In genomic region chr7:151415375-151416112, GRCh38 we compare ENCODE assay signal across 16 cellular contexts. TPM values are rescaled to one million over a fixed set of nuclear protein-coding genes. Genes with fewer than 3 reads are reported as not detected.
DNase-seq lines count a peak whose midpoint lies in the region; ATAC-seq, FAIRE-seq and TF ChIP-seq lines count a peak whose summit lies in the region.
"Had no signal": no experiment of that assay in that cellular context is flagged by ENCODE, and none has a peak within 500 bp of the region (broad histone marks: within the 10 kb centered on the region; RNA-seq: fewer than 3 reads in every experiment).

No MANE protein-coding gene starts in this region.

- no peak overlapping the region for H2BK5ac ChIP-seq in neuronal stem cell (ENCODE audit: low read length)

- H2AK5ac ChIP-seq in neuronal stem cell (ENCODE audit: low read depth, low read length) = no peak overlapping the region

- no peak overlapping the region for H3K23ac ChIP-seq in neuronal stem cell (ENCODE audit: low read depth, low read length, poor library complexity)

- peak; percentile 10 for DNase-seq in HS-5 (ENCODE audit: low read depth)
- peak; percentile 97 for DNase-seq in NCI-H2107 treated with DMSO at 0.1 percent for 48 hours (lab: John Stamatoyannopoulos, UW; ENCODE audit: unreplicated experiment)
- DNase-seq in bronchial epithelial cell (ENCODE audit: low read depth) = peak; percentile 87
- DNase-seq in natural killer cell treated with Interleukin-12 subunit alpha and Interleukin-12 subunit beta and Interleukin-15 and Interleukin-18, amount 100 ng/mL, for 72 hours (ENCODE audit: low spot score) = no peak
- no peak for DNase-seq in neuronal stem cell (ENCODE audit: low spot score)
- DNase-seq in amygdala (lab: John Stamatoyannopoulos, UW) = no peak
- DNase-seq: activated naive CD8-positive, alpha-beta T cell treated with anti-CD3 and anti-CD28 coated beads, Interleukin-2, amount 10 ng/mL, durations not matched to agents 7 days and 5 days; head of caudate nucleus; left ventricle myocardium superior; stimulated activated CD4-positive, alpha-beta T cell treated with anti-CD3 and anti-CD28 coated beads, Interleukin-4, amount 100 ng/mL, for 1 hour; T1000 had no signal

- H3K14ac ChIP-seq in neuronal stem cell (ENCODE audit: low read length) = no peak overlapping the region

- peaks cover 2% of the 10 kb centered on the region in 2 donors for H3K9me3 ChIP-seq in neuronal stem cell (replicated peaks in 1 of 2; ENCODE audit: control insufficient read depth in 2 of 2, insufficient read depth in 1 of 2, low read depth in 1 of 2, low read length in 2 of 2)

- H4K91ac ChIP-seq in neuronal stem cell (ENCODE audit: low read depth, low read length, poor library complexity) = no peak overlapping the region

- no peak overlapping the region for H2BK15ac ChIP-seq in neuronal stem cell (ENCODE audit: low read length)

- H3K4me1 Mint-ChIP-seq in natural killer cell treated with Interleukin-12 subunit alpha and Interleukin-12 subunit beta and Interleukin-15 and Interleukin-18, amount 100 ng/mL, for 72 hours (ENCODE audit: low read depth in 2 of 2) = peaks cover 7 to 11% of the 10 kb centered on the region in 2 donors

- no peak for FAIRE-seq in bronchial epithelial cell (lab: Jason Lieb, UNC)

- H3K27me3 ChIP-seq in bronchial epithelial cell (ENCODE audit: control insufficient read depth, insufficient read depth, low read length) = peaks cover 18% of the 10 kb centered on the region
- H3K27me3 ChIP-seq in neuronal stem cell (ENCODE audit: control insufficient read depth in 3 of 3, insufficient read depth in 3 of 3, low read depth in 1 of 3, low read length in 3 of 3) = peaks cover 0 to 5% (median 3%) of the 10 kb centered on the region in 3 experiments

- no peak overlapping the region for H3K27ac Mint-ChIP-seq in natural killer cell treated with Interleukin-12 subunit alpha and Interleukin-12 subunit beta and Interleukin-15 and Interleukin-18, amount 100 ng/mL, for 72 hours
- H3K27ac Mint-ChIP-seq: activated naive CD8-positive, alpha-beta T cell treated with anti-CD3 and anti-CD28 coated beads, Interleukin-2, amount 10 ng/mL, durations not matched to agents 7 days and 5 days; dendritic cell treated with granulocyte-macrophage colony-stimulating factor and Interleukin-4, amounts not matched to agents 40 ng/mL and 50 ng/mL, for 4 days; stimulated activated naive CD8-positive, alpha-beta T cell treated with anti-CD3 and anti-CD28 coated beads, Interleukin-15, Interleukin-2, amounts not matched to agents 100 ng/mL and 50 ng/mL, for 24 hours had no signal

- no peak overlapping the region for H3K9ac ChIP-seq in neuronal stem cell (ENCODE audit: low read depth, low read length, poor library complexity)
- H3K9ac ChIP-seq: KMS-11 had no signal

- no peak overlapping the region for H3K4me2 ChIP-seq in neuronal stem cell (ENCODE audit: insufficient read depth, low read length, poor library complexity, severe bottlenecking)
- H3K4me2 ChIP-seq: KMS-11 had no signal

- H3K36me3 Mint-ChIP-seq in natural killer cell treated with Interleukin-12 subunit alpha and Interleukin-12 subunit beta and Interleukin-15 and Interleukin-18, amount 100 ng/mL, for 72 hours = peaks cover 6% of the 10 kb centered on the region
- H3K36me3 Mint-ChIP-seq: activated naive CD8-positive, alpha-beta T cell treated with anti-CD3 and anti-CD28 coated beads, Interleukin-2, amount 10 ng/mL, durations not matched to agents 7 days and 5 days had no signal

- H3K4me3 ChIP-seq in bronchial epithelial cell (ENCODE audit: low read depth, low read length) (no peak overlapping the region), neuronal stem cell (ENCODE audit: low read length in 2 of 2) (no peak overlapping the region)

- H3K4me1 ChIP-seq in neuronal stem cell (ENCODE audit: control insufficient read depth in 2 of 2, insufficient read depth in 1 of 2, low read depth in 1 of 2, low read length in 2 of 2) = peaks cover 4 to 12% of the 10 kb centered on the region in 2 donors

- peak; percentile 81 to 88 for ATAC-seq in natural killer cell treated with Interleukin-12 subunit alpha and Interleukin-12 subunit beta and Interleukin-15 and Interleukin-18, amount 100 ng/mL, for 72 hours
- ATAC-seq in GM18505 (IDR thresholded peaks at IDR 0.05; ENCODE audit: unreplicated experiment) = no peak
- ATAC-seq in GM21528 (IDR thresholded peaks at IDR 0.05; ENCODE audit: low FRiP score, unreplicated experiment) = no peak
- ATAC-seq: left ventricle myocardium superior had no signal

- no CpG with 5 or more reads among the region's 3 CpGs for WGBS in neuronal stem cell (ENCODE audit: extremely low coverage in 2 of 2, insufficient read length in 2 of 2, insufficient replicate concordance in 1 of 2), 2 donors

- no peak overlapping the region for H2BK120ac ChIP-seq in neuronal stem cell (ENCODE audit: low read depth, low read length)

- no peaks in the 10 kb centered on the region for H3K9me3 Mint-ChIP-seq in natural killer cell treated with Interleukin-12 subunit alpha and Interleukin-12 subunit beta and Interleukin-15 and Interleukin-18, amount 100 ng/mL, for 72 hours

- H3K79me1 ChIP-seq in neuronal stem cell (ENCODE audit: low read depth, low read length) = no peaks in the 10 kb centered on the region

- no peak overlapping the region for H4K8ac ChIP-seq in neuronal stem cell (ENCODE audit: low read depth, low read length)

- H3K4ac ChIP-seq in neuronal stem cell (ENCODE audit: low read length) = no peak overlapping the region

- H3K36me3 ChIP-seq in bronchial epithelial cell (ENCODE audit: control insufficient read depth, insufficient read depth, low read length) = no peaks in the 10 kb centered on the region
- no peaks in the 10 kb centered on the region for H3K36me3 ChIP-seq in neuronal stem cell (replicated peaks in 1 of 2; ENCODE audit: control insufficient read depth in 2 of 2, insufficient read depth in 2 of 2, low read length in 2 of 2)

- no peak overlapping the region for H3K18ac ChIP-seq in neuronal stem cell (ENCODE audit: low read length)

- TF ChIP-seq CTCF in bronchial epithelial cell (IDR thresholded peaks at IDR 0.05; ENCODE audit: insufficient read depth, low read length, severe bottlenecking) = no peak

- no peak for TF ChIP-seq POLR2A in GM18505 (IDR thresholded peaks at IDR 0.05; ENCODE audit: borderline replicate concordance, extremely low read depth, insufficient read depth, insufficient read length)

- no peak overlapping the region for H3K4me3 Mint-ChIP-seq in natural killer cell treated with Interleukin-12 subunit alpha and Interleukin-12 subunit beta and Interleukin-15 and Interleukin-18, amount 100 ng/mL, for 72 hours
- H3K4me3 Mint-ChIP-seq: activated naive CD8-positive, alpha-beta T cell treated with anti-CD3 and anti-CD28 coated beads, Interleukin-2, amount 10 ng/mL, durations not matched to agents 7 days and 5 days; dendritic cell treated with granulocyte-macrophage colony-stimulating factor and Interleukin-4, amounts not matched to agents 40 ng/mL and 50 ng/mL, for 4 days had no signal

- no peak overlapping the region for H2BK12ac ChIP-seq in neuronal stem cell (ENCODE audit: low read length)

- H3K27me3 Mint-ChIP-seq in natural killer cell treated with Interleukin-12 subunit alpha and Interleukin-12 subunit beta and Interleukin-15 and Interleukin-18, amount 100 ng/mL, for 72 hours = peaks cover 46 to 50% of the 10 kb centered on the region in 2 donors

- no peak overlapping the region for H3K27ac ChIP-seq in neuronal stem cell (replicated peaks; ENCODE audit: low read length)
- H3K27ac ChIP-seq: KMS-11 had no signal

- H2AFZ ChIP-seq in neuronal stem cell (ENCODE audit: low read length) = no peak overlapping the region

RNA-seq across cellular contexts. Expression of gene WDR86, which starts 5.7 kb away (rescaled TPM):
- total RNA-seq in bronchial epithelial cell = 0.13 and 0.79 TPM in 2 replicates
- not detected for total RNA-seq in natural killer cell treated with Interleukin-12 subunit alpha and Interleukin-12 subunit beta and Interleukin-15 and Interleukin-18, amount 100 ng/mL, for 72 hours
- 20.7 TPM for polyA plus RNA-seq in neuronal stem cell (2013, experiment 1 of 2)
- 20.8 TPM for polyA plus RNA-seq in neuronal stem cell (2013, experiment 2 of 2)

RNA-seq across cellular contexts. Expression of gene CRYGN, which starts 24.4 kb away (rescaled TPM):
- total RNA-seq in bronchial epithelial cell = not detected in 2 replicates
- not detected for total RNA-seq in natural killer cell treated with Interleukin-12 subunit alpha and Interleukin-12 subunit beta and Interleukin-15 and Interleukin-18, amount 100 ng/mL, for 72 hours
- 0.24 TPM for polyA plus RNA-seq in neuronal stem cell (2013, experiment 1 of 2)
- 0.26 TPM for polyA plus RNA-seq in neuronal stem cell (2013, experiment 2 of 2)
- total RNA-seq: left ventricle myocardium superior had no signal

Comparison
In these comparisons a context has a peak if more than half of its experiments do, and no peak if none do; other contexts are left out.
1. DNase-seq: peak in HS-5 (single experiment), NCI-H2107 treated with DMSO at 0.1 percent for 48 hours (single experiment) and bronchial epithelial cell (single experiment); none in natural killer cell treated with Interleukin-12 subunit alpha and Interleukin-12 subunit beta and Interleukin-15 and Interleukin-18, amount 100 ng/mL, for 72 hours (single experiment), neuronal stem cell (single experiment) and amygdala (0 of 56).
2. ATAC-seq: peak in natural killer cell treated with Interleukin-12 subunit alpha and Interleukin-12 subunit beta and Interleukin-15 and Interleukin-18, amount 100 ng/mL, for 72 hours (2 of 2); none in GM18505 (single experiment) and GM21528 (single experiment).